ENCODE assay signal across 19 cellular contexts in the genomic region with DNA sequence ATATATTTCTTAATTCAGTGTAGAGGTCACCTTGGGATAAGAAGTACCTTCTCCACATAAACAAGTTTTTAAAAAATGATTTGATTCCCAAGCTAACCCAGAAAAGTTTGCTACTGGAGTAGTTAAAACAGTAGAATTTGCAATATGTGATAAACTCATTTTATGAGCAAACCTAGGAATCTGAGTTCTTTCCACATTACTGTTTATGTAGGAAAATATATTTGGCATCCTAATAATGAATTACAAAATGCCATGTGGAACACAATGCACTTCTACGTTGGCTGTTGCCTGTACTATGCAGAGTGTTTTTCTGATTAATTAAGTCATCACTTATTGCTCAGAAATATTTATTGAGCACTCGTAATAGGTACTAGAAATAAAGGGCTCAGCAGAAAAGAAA. TPM values are rescaled to one million over a fixed set of nuclear protein-coding genes. Genes with fewer than 3 reads are reported as not detected.
DNase-seq lines count a peak whose midpoint lies in the region; ATAC-seq and TF ChIP-seq lines count a peak whose summit lies in the region.
"Had no signal": no experiment of that assay in that cellular context is flagged by ENCODE, and none has a peak within 500 bp of the region (broad histone marks: within the 10 kb centered on the region; RNA-seq: fewer than 3 reads in every experiment).

No MANE protein-coding gene starts in this region.

- H3K27me3 ChIP-seq in BJ (ENCODE audit: control insufficient read depth, insufficient read depth, low read length) (no peaks in the 10 kb centered on the region), SJSA1 (replicated peaks) (no peaks in the 10 kb centered on the region), sigmoid colon (no peaks in the 10 kb centered on the region)

- 70 to 91% methylated on average over 2 of the region's 2 CpGs for WGBS in sigmoid colon, 2 donors

- CTCF ChIA-PET in BJ (lab: Yijun Ruan, JAX), result no interaction called here

- ATAC-seq in HG02870 (IDR thresholded peaks at IDR 0.05; ENCODE audit: unreplicated experiment) (no peak), left ventricle myocardium superior (no peak)
- ATAC-seq: A549 had no signal

- peaks cover 16% of the 10 kb centered on the region; the same call in 1 of the 2 replicates for H3K9me3 ChIP-seq in SJSA1 (replicated peaks)
- H3K9me3 ChIP-seq in sigmoid colon, result peaks cover 0 to 8% (median 1%) of the 10 kb centered on the region in 4 donors

- no peak for TF ChIP-seq EP300 in sigmoid colon (IDR thresholded peaks at IDR 0.05)

- no peak overlapping the region for H3K4me3 ChIP-seq in BJ (ENCODE audit: low read depth, low read length)
- no peak overlapping the region for H3K4me3 ChIP-seq in SJSA1
- no peak overlapping the region for H3K4me3 ChIP-seq in sigmoid colon
- H3K4me3 ChIP-seq: A549 had no signal

- no peaks in the 10 kb centered on the region for H3K36me3 ChIP-seq in BJ (ENCODE audit: control insufficient read depth, insufficient read depth, low read length)
- no peaks in the 10 kb centered on the region for H3K36me3 ChIP-seq in SJSA1
- no peaks in the 10 kb centered on the region for H3K36me3 ChIP-seq in sigmoid colon

- TF ChIP-seq CTCF in BJ (IDR thresholded peaks at IDR 0.05; ENCODE audit: insufficient read depth, low read depth, low read length) (no peak), sigmoid colon (IDR thresholded peaks at IDR 0.05) (no peak)

- DNase-seq in BJ (ENCODE audit: low read depth) (peak; percentile 58), SJSA1 (ENCODE audit: low read depth in 1 of 2, low spot score in 2 of 2) (no peak), fibroblast of gingiva (ENCODE audit: low read depth) (peak; percentile 64), sigmoid colon (no peak), H4 (ENCODE audit: low spot score) (no peak), left ventricle myocardium superior (no peak)
- DNase-seq in activated effector memory CD4-positive, alpha-beta T cell treated with anti-CD3 and anti-CD28 coated beads, Interleukin-2, amount 50 U/mL, for 16 hours, result no peak
- DNase-seq: AML-193; CD4-positive, CD25-positive, alpha-beta regulatory T cell; MV-4-11; NCI-H1417; NCI-H2029; NCI-H2171; NCI-H446; NCI-H748 treated with DMSO at 0.1 percent for 48 hours; OCI-M1; SHP77 treated with DMSO at 0.1 percent for 48 hours had no signal

- H3K4me1 ChIP-seq in SJSA1 (replicated peaks) (peaks cover 33% of the 10 kb centered on the region), sigmoid colon (peaks cover 0 to 20% (median 19%) of the 10 kb centered on the region in 4 donors)
- H3K4me1 ChIP-seq: A549 had no signal

- TF ChIP-seq POLR2A in sigmoid colon (IDR thresholded peaks at IDR 0.05), result no peak

- intact Hi-C loops in sigmoid colon (cut with DNase I), result no loop called here
- intact Hi-C loops in left ventricle myocardium superior (cut with micrococcal nuclease), result no loop called here

- POLR2A ChIA-PET in BJ (lab: Charles Lee), result interaction anchor here (1.1 kb wide), 1 partner anchor 52 kb away, joined by 4 read pairs; no protein-coding TSS in a partner anchor

- H3K27ac ChIP-seq in SJSA1, result peak overlapping the region; percentile 78
- H3K27ac ChIP-seq in sigmoid colon, result peak overlapping the region; percentile 15 to 64 (median 58)
- H3K27ac ChIP-seq: A549 had no signal

RNA-seq across cellular contexts. Expression of gene GRAMD2B, which starts 20.1 kb away (rescaled TPM):
- polyA plus RNA-seq in BJ (2011; rRNA removed) (77.9 and 122 TPM in 2 replicates), sigmoid colon (10 to 100 TPM; 26.1 to 44.4 (median 27.0) TPM)
- 22.7 and 25.6 TPM in 2 replicates for polyA minus RNA-seq in BJ (2011; rRNA and poly(A)+ RNA removed)
- 25.5 and 33.6 TPM in 2 replicates for total RNA-seq in SJSA1 (2014; rRNA removed; shearing (Covaris generic))
- total RNA-seq in sigmoid colon (10 to 100 TPM; 33.0 to 53.8 (median 46.5) TPM), left ventricle myocardium superior (35.2 TPM)
- 0.52 TPM in 1 of 2 replicates, not detected in the other for total RNA-seq in H4 (2014; rRNA removed; shearing (Covaris generic))

Comparison
In these comparisons a context has a peak if more than half of its experiments do, and no peak if none do; other contexts are left out.
1. DNase-seq: peak in BJ (single experiment) and fibroblast of gingiva (single experiment); none in SJSA1 (0 of 2), sigmoid colon (single experiment), activated effector memory CD4-positive, alpha-beta T cell treated with anti-CD3 and anti-CD28 coated beads, Interleukin-2, amount 50 U/mL, for 16 hours (single experiment), H4 (single experiment) and left ventricle myocardium superior (single experiment).
2. RNA of gene GRAMD2B, which starts 20.1 kb away (total RNA-seq): 33.0 to 53.8 TPM in sigmoid colon, 35.2 TPM in left ventricle myocardium superior (single experiment) and 25.5 to 33.6 TPM in SJSA1; 0.52 TPM in H4; every median in the first group is over 10 times any median in the second.